ENCODE assay signal across 8 cellular contexts in the genomic region with DNA sequence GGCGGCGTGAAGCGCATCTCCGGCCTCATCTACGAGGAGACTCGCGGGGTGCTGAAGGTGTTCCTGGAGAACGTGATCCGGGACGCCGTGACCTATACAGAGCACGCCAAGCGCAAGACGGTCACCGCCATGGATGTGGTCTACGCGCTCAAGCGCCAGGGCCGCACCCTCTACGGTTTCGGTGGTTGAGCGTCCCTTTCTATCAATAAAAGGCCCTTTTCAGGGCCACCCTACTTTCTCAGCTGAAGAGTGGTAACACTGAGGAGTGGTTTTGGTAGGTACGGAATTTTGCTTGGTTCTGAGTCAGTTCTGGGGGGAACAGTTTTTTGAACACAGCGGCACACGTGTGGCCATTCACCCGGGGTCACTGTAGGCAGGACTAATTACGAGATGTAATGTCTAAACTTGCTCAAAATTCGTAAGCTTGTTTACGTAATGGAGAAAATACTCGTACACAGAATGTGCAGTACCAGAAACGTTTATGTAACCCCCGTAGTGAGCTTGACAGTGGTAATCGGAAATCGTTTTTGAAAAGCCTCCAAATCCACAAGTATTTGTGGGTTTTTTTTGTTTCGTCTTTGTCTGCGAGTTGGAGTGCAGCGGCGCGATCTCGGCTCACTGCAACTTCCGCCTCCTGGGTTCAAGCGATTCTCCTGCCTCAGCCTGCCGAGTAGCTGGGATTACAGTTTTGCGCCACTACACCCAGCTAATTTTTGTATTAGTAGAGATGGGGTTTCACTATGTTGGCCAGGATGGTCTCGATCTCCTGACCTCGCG.
DNase-seq lines count a peak whose midpoint lies in the region; ATAC-seq and TF ChIP-seq lines count a peak whose summit lies in the region.
"Not testable (repeated sequence)": the region's sequence is repeated elsewhere in the genome, so short reads cannot be mapped to it uniquely, and the experiment has no call there.

No MANE protein-coding gene starts in this region.

- not testable (repeated sequence) for H3K9me3 Mint-ChIP-seq in Calu3 (ENCODE audit: low read depth, unreplicated experiment); activated CD4-positive, alpha-beta T cell treated with anti-CD3 and anti-CD28 coated beads, Interleukin-2, amount 10 ng/mL, durations not matched to agents 24 days and 14 days

- peak overlapping the region; percentile 99 for H3K27ac Mint-ChIP-seq in Calu3 (ENCODE audit: unreplicated experiment)
- H3K27ac Mint-ChIP-seq in activated CD4-positive, alpha-beta T cell treated with anti-CD3 and anti-CD28 coated beads, Interleukin-2, amount 10 ng/mL, durations not matched to agents 24 days and 14 days: peak overlapping the region; percentile 96

- WGBS in right lobe of liver (ENCODE audit: insufficient coverage, low coverage, low lambda C conversion rate, missing lambda C conversion rate): under 1% methylated on average over 32 of the region's 47 CpGs

- BruUV-seq in Calu3 (replicated peaks; lab: Mats Ljungman, UMichigan): TSS peak; percentile 88

- not testable (repeated sequence) for H3K27me3 ChIP-seq in duodenal mucosa (ENCODE audit: control insufficient read depth in 1 of 2, insufficient read depth in 2 of 2, low read length in 2 of 2); right lobe of liver

- DNase-seq in Calu3: peak; percentile 35
- peak; percentile 55 for DNase-seq in NCI-H748 treated with DMSO at 0.1 percent for 48 hours (lab: John Stamatoyannopoulos, UW)
- peak; percentile 87 for DNase-seq in activated CD4-positive, alpha-beta T cell treated with anti-CD3 and anti-CD28 coated beads, Interleukin-2, amount 10 ng/mL, durations not matched to agents 24 days and 14 days
- DNase-seq in right lobe of liver: peak in 1 of 3 donors; percentile 57
- DNase-seq in stimulated activated CD4-positive, alpha-beta T cell treated with anti-CD3 and anti-CD28 coated beads, Interleukin-1b, Interleukin-23, amount 100 ng/mL, for 48 hours: peak; percentile 60

- peak; percentile 18 for TF ChIP-seq POLR2A in right lobe of liver (IDR thresholded peaks at IDR 0.05)

- peak overlapping the region; percentile 72 for H3K4me3 Mint-ChIP-seq in Calu3 (ENCODE audit: low read depth, unreplicated experiment)
- peak overlapping the region; percentile 91 for H3K4me3 Mint-ChIP-seq in activated CD4-positive, alpha-beta T cell treated with anti-CD3 and anti-CD28 coated beads, Interleukin-2, amount 10 ng/mL, durations not matched to agents 24 days and 14 days

- CTCF ChIA-PET in Calu3 (lab: Charles Lee): interaction anchor here (0.8 to 1.5 kb wide), 5 partner anchors 10 to 71 kb away, joined by 3 to 6 read pairs (median 5); a partner anchor contains a TSS

- H3K9me3 ChIP-seq in duodenal mucosa (ENCODE audit: control insufficient read depth in 1 of 2, low read length in 2 of 2); right lobe of liver: not testable (repeated sequence)

- H3K27me3 Mint-ChIP-seq in Calu3 (ENCODE audit: unreplicated experiment); activated CD4-positive, alpha-beta T cell treated with anti-CD3 and anti-CD28 coated beads, Interleukin-2, amount 10 ng/mL, durations not matched to agents 24 days and 14 days: not testable (repeated sequence)

- peaks cover 21% of the 10 kb centered on the region for H3K4me1 Mint-ChIP-seq in Calu3 (ENCODE audit: low read depth, unreplicated experiment)
- H3K4me1 Mint-ChIP-seq in activated CD4-positive, alpha-beta T cell treated with anti-CD3 and anti-CD28 coated beads, Interleukin-2, amount 10 ng/mL, durations not matched to agents 24 days and 14 days: peaks cover 35% of the 10 kb centered on the region

- H3K4me3 ChIP-seq in duodenal mucosa (ENCODE audit: low read depth in 1 of 2, low read length in 2 of 2): peak overlapping the region; percentile 70 to 80
- peak overlapping the region; percentile 49 to 59 (median 56) for H3K4me3 ChIP-seq in right lobe of liver

- not testable (repeated sequence) for TF ChIP-seq CTCF in Calu3 (IDR thresholded peaks at IDR 0.05; ENCODE audit: unreplicated experiment); right lobe of liver (IDR thresholded peaks at IDR 0.05)

- not testable (repeated sequence) for H3K36me3 ChIP-seq in duodenal mucosa (ENCODE audit: control insufficient read depth in 1 of 2, insufficient read depth in 2 of 2, low read length in 2 of 2); right lobe of liver

- H3K36me3 Mint-ChIP-seq in Calu3 (ENCODE audit: insufficient read depth, unreplicated experiment): peaks cover 43% of the 10 kb centered on the region
- not testable (repeated sequence) for H3K36me3 Mint-ChIP-seq in activated CD4-positive, alpha-beta T cell treated with anti-CD3 and anti-CD28 coated beads, Interleukin-2, amount 10 ng/mL, durations not matched to agents 24 days and 14 days (ENCODE audit: low read depth)

- intact Hi-C loops in Calu3 (cut with micrococcal nuclease; ENCODE audit: unreplicated experiment); right lobe of liver (cut with DNase I): not testable (repeated sequence)
- intact Hi-C loops in activated CD4-positive, alpha-beta T cell treated with anti-CD3 and anti-CD28 coated beads, Interleukin-2, amount 10 ng/mL, durations not matched to agents 24 days and 14 days (cut with micrococcal nuclease): loop anchor here (1.0 to 2.0 kb wide), 3 partner anchors 13 to 48 kb away; a partner anchor contains a TSS

- ATAC-seq in GM19468 (IDR thresholded peaks at IDR 0.05; ENCODE audit: extremely low read depth, unreplicated experiment) (peak; percentile 18), HG03378 (IDR thresholded peaks at IDR 0.05; ENCODE audit: unreplicated experiment) (peak; percentile 56), right lobe of liver (peak; percentile 42 to 81 (median 70))

- H3K4me1 ChIP-seq in duodenal mucosa (ENCODE audit: control insufficient read depth in 1 of 2, insufficient read depth in 2 of 2, low read length in 2 of 2): not testable (repeated sequence)
- peaks cover 0 to 12% (median 0%) of the 10 kb centered on the region in 4 donors for H3K4me1 ChIP-seq in right lobe of liver

- peak overlapping the region; percentile 64 to 84 for H3K9ac ChIP-seq in duodenal mucosa (ENCODE audit: low read depth in 1 of 2, low read length in 2 of 2)

- H3K27ac ChIP-seq in duodenal mucosa (ENCODE audit: low read depth, low read length) (peak overlapping the region; percentile 79), right lobe of liver (peak overlapping the region; percentile 56 to 67 (median 59))

Comparison
In these comparisons a context has a peak if more than half of its experiments do, and no peak if none do; other contexts are left out.
1. ATAC-seq: peak in every context shown above with its lines; median percentile 70 in right lobe of liver; 56 in HG03378; 18 in GM19468.